10 cellular contexts compared by ENCODE assay signal in genomic region chr2:240449764-240450531, GRCh38. TPM values are rescaled to one million over a fixed set of nuclear protein-coding genes. Genes with fewer than 3 reads are reported as not detected.
DNase-seq lines count a peak whose midpoint lies in the region; ATAC-seq and TF ChIP-seq lines count a peak whose summit lies in the region.
"Had no signal": no experiment of that assay in that cellular context is flagged by ENCODE, and none has a peak within 500 bp of the region (broad histone marks: within the 10 kb centered on the region; RNA-seq: fewer than 3 reads in every experiment).

No MANE protein-coding gene starts in this region.

- H3K9me3 ChIP-seq in esophagus (ENCODE audit: control insufficient read depth in 2 of 2, insufficient read depth in 1 of 2, low read depth in 1 of 2, low read length in 1 of 2) (no peaks in the 10 kb centered on the region), prostate gland (no peaks in the 10 kb centered on the region)
- H3K9me3 ChIP-seq: upper lobe of left lung had no signal

- H3K27me3 Mint-ChIP-seq in activated T-helper 1 cell treated with anti-CD3 and anti-CD28 coated beads, Interleukin-12 subunit alpha, Interleukin-12 subunit beta, Interleukin-2, Interleukin-4 antibody, amounts not matched to agents 30 ng/mL and 10 ng/mL and 1 ng/mL, durations not matched to agents 14 hours and 24 hours and 36 hours (ENCODE audit: insufficient read depth): peaks cover 30% of the 10 kb centered on the region

- intact Hi-C loops in prostate gland (cut with DNase I): loop anchor here (10.0 kb wide), 1 partner anchor 115 kb away; the partner anchor contains the start of genes DUSP28 and RNPEPL1
- intact Hi-C loops in activated T-helper 1 cell treated with anti-CD3 and anti-CD28 coated beads, Interleukin-12 subunit alpha, Interleukin-12 subunit beta, Interleukin-2, Interleukin-4 antibody, amounts not matched to agents 30 ng/mL and 10 ng/mL and 1 ng/mL, durations not matched to agents 14 hours and 24 hours and 36 hours (cut with micrococcal nuclease): no loop called here

- ATAC-seq in HG02885 (IDR thresholded peaks at IDR 0.05; ENCODE audit: poor library complexity, unreplicated experiment): no peak

- H3K36me3 ChIP-seq in esophagus (ENCODE audit: control insufficient read depth in 2 of 2, insufficient read depth in 2 of 2, low read length in 1 of 2) (peaks cover 0 to 13% of the 10 kb centered on the region in 2 donors), prostate gland (no peaks in the 10 kb centered on the region)
- H3K36me3 ChIP-seq: upper lobe of left lung had no signal

- H3K4me1 ChIP-seq in esophagus (ENCODE audit: control insufficient read depth in 2 of 2, insufficient read depth in 2 of 2, low read length in 1 of 2): peaks cover 21 to 69% of the 10 kb centered on the region in 2 donors
- peaks cover 21% of the 10 kb centered on the region for H3K4me1 ChIP-seq in prostate gland (replicated peaks)

- H3K4me3 ChIP-seq in esophagus (ENCODE audit: low read depth in 1 of 2, low read length in 2 of 2): no peak overlapping the region
- no peak overlapping the region for H3K4me3 ChIP-seq in prostate gland
- H3K4me3 ChIP-seq: upper lobe of left lung had no signal

- no peaks in the 10 kb centered on the region for H3K27me3 ChIP-seq in esophagus (ENCODE audit: control insufficient read depth in 1 of 2, insufficient read depth in 2 of 2, low read length in 2 of 2)
- H3K27me3 ChIP-seq in prostate gland (replicated peaks; ENCODE audit: insufficient read depth): no peaks in the 10 kb centered on the region

- H3K36me3 Mint-ChIP-seq in activated T-helper 1 cell treated with anti-CD3 and anti-CD28 coated beads, Interleukin-12 subunit alpha, Interleukin-12 subunit beta, Interleukin-2, Interleukin-4 antibody, amounts not matched to agents 30 ng/mL and 10 ng/mL and 1 ng/mL, durations not matched to agents 14 hours and 24 hours and 36 hours (ENCODE audit: low read depth): no peaks in the 10 kb centered on the region

- H3K27ac ChIP-seq in esophagus (ENCODE audit: low read depth in 2 of 2, low read length in 1 of 2): peak overlapping the region; percentile 90 to 92
- H3K27ac ChIP-seq in prostate gland: peak overlapping the region; percentile 81 to 82
- H3K27ac ChIP-seq: upper lobe of left lung had no signal

- no peak overlapping the region for H3K4me3 Mint-ChIP-seq in activated T-helper 1 cell treated with anti-CD3 and anti-CD28 coated beads, Interleukin-12 subunit alpha, Interleukin-12 subunit beta, Interleukin-2, Interleukin-4 antibody, amounts not matched to agents 30 ng/mL and 10 ng/mL and 1 ng/mL, durations not matched to agents 14 hours and 24 hours and 36 hours

- no peaks in the 10 kb centered on the region for H3K9me3 Mint-ChIP-seq in activated T-helper 1 cell treated with anti-CD3 and anti-CD28 coated beads, Interleukin-12 subunit alpha, Interleukin-12 subunit beta, Interleukin-2, Interleukin-4 antibody, amounts not matched to agents 30 ng/mL and 10 ng/mL and 1 ng/mL, durations not matched to agents 14 hours and 24 hours and 36 hours

- H3K27ac Mint-ChIP-seq in activated T-helper 1 cell treated with anti-CD3 and anti-CD28 coated beads, Interleukin-12 subunit alpha, Interleukin-12 subunit beta, Interleukin-2, Interleukin-4 antibody, amounts not matched to agents 30 ng/mL and 10 ng/mL and 1 ng/mL, durations not matched to agents 14 hours and 24 hours and 36 hours: no peak overlapping the region

- WGBS in esophagus, 2 donors: 44 to 54% methylated on average over 22 of the region's 22 CpGs
- 48% methylated on average over 22 of the region's 22 CpGs for WGBS in prostate gland

- no peaks in the 10 kb centered on the region for H3K4me1 Mint-ChIP-seq in activated T-helper 1 cell treated with anti-CD3 and anti-CD28 coated beads, Interleukin-12 subunit alpha, Interleukin-12 subunit beta, Interleukin-2, Interleukin-4 antibody, amounts not matched to agents 30 ng/mL and 10 ng/mL and 1 ng/mL, durations not matched to agents 14 hours and 24 hours and 36 hours (ENCODE audit: low read depth)

- TF ChIP-seq POLR2A in prostate gland (IDR thresholded peaks at IDR 0.05): no peak

- DNase-seq in NCI-H146 (lab: John Stamatoyannopoulos, UW) (peak; percentile 12), NCI-H146 treated with DMSO at 0.1 percent for 48 hours (lab: John Stamatoyannopoulos, UW; ENCODE audit: unreplicated experiment) (no peak), NCI-H345 treated with DMSO at 0.1 percent for 48 hours (lab: John Stamatoyannopoulos, UW; ENCODE audit: unreplicated experiment) (peak; percentile 84), prostate gland (ENCODE audit: low spot score) (no peak)
- no peak for DNase-seq in stimulated activated CD4-positive, alpha-beta T cell treated with anti-CD3 and anti-CD28 coated beads, Interleukin-4, amount 100 ng/mL, for 1 hour
- DNase-seq in activated T-helper 1 cell treated with anti-CD3 and anti-CD28 coated beads, Interleukin-12 subunit alpha, Interleukin-12 subunit beta, Interleukin-2, Interleukin-4 antibody, amounts not matched to agents 30 ng/mL and 10 ng/mL and 1 ng/mL, durations not matched to agents 14 hours and 24 hours and 36 hours (ENCODE audit: low spot score): no peak
- DNase-seq: ACHN had no signal

- no peak for TF ChIP-seq CTCF in prostate gland (IDR thresholded peaks at IDR 0.05)

RNA-seq across cellular contexts. Expression of gene GPC1, which starts 14.5 kb away (rescaled TPM):
- 10 to 100 TPM; 57.9 to 82.0 TPM for polyA plus RNA-seq in esophagus
- total RNA-seq in prostate gland: 100 to 1,000 TPM in 1 of 2 donors, 10 to 100 TPM in 1; 80.7 to 447 TPM
- total RNA-seq in activated T-helper 1 cell treated with anti-CD3 and anti-CD28 coated beads, Interleukin-12 subunit alpha, Interleukin-12 subunit beta, Interleukin-2, Interleukin-4 antibody, amounts not matched to agents 30 ng/mL and 10 ng/mL and 1 ng/mL, durations not matched to agents 14 hours and 24 hours and 36 hours: 6.2 and 6.5 TPM in 2 replicates

Comparison
In these comparisons a context has a peak if more than half of its experiments do, and no peak if none do; other contexts are left out.
1. DNase-seq: peak in NCI-H146 (single experiment) and NCI-H345 treated with DMSO at 0.1 percent for 48 hours (single experiment); none in NCI-H146 treated with DMSO at 0.1 percent for 48 hours (single experiment), prostate gland (single experiment), stimulated activated CD4-positive, alpha-beta T cell treated with anti-CD3 and anti-CD28 coated beads, Interleukin-4, amount 100 ng/mL, for 1 hour (single experiment) and activated T-helper 1 cell treated with anti-CD3 and anti-CD28 coated beads, Interleukin-12 subunit alpha, Interleukin-12 subunit beta, Interleukin-2, Interleukin-4 antibody, amounts not matched to agents 30 ng/mL and 10 ng/mL and 1 ng/mL, durations not matched to agents 14 hours and 24 hours and 36 hours (single experiment).
2. RNA of gene GPC1, which starts 14.5 kb away (total RNA-seq): 80.7 to 447 TPM in prostate gland; 6.2 to 6.5 TPM in activated T-helper 1 cell treated with anti-CD3 and anti-CD28 coated beads, Interleukin-12 subunit alpha, Interleukin-12 subunit beta, Interleukin-2, Interleukin-4 antibody, amounts not matched to agents 30 ng/mL and 10 ng/mL and 1 ng/mL, durations not matched to agents 14 hours and 24 hours and 36 hours; every median in the first group is over 10 times any median in the second.